In genomic region chr10:72690071-72690755, GRCh38 we compare ENCODE assay signal across 17 cellular contexts. TPM values are rescaled to one million over a fixed set of nuclear protein-coding genes. Genes with fewer than 3 reads are reported as not detected.
A peak's percentile ranks its signal among the peaks of the same experiment; 100 is the strongest.
DNase-seq lines count a peak whose midpoint lies in the region; ATAC-seq, FAIRE-seq and TF ChIP-seq lines count a peak whose summit lies in the region.
"Had no signal": no experiment of that assay in that cellular context is flagged by ENCODE, and none has a peak within 500 bp of the region (broad histone marks: within the 10 kb centered on the region; RNA-seq: fewer than 3 reads in every experiment).

No MANE protein-coding gene starts in this region.

- H3K36me3 ChIP-seq in K562 (ENCODE audit: control insufficient read depth, insufficient read depth, low read length): no peaks in the 10 kb centered on the region
- H3K36me3 ChIP-seq in gastrocnemius medialis: no peaks in the 10 kb centered on the region
- H3K36me3 ChIP-seq: cardiac muscle cell, pancreas, upper lobe of right lung had no signal

- ATAC-seq in K562: no peak
- ATAC-seq in gastrocnemius medialis: no peak
- ATAC-seq: pancreas, upper lobe of right lung had no signal

- FAIRE-seq in K562 (lab: Jason Lieb, UNC) (no peak), D721Med (lab: Jason Lieb, UNC) (no peak)
- FAIRE-seq: pancreas had no signal

- H3K27ac ChIP-seq in K562 (ENCODE audit: extremely low read depth, low read depth, low read length) (no peak overlapping the region), gastrocnemius medialis (peak overlapping the region; percentile 33 to 96 (median 90)), caudate nucleus (ENCODE audit: low read depth, low read length) (no peak overlapping the region)
- H3K27ac ChIP-seq: cardiac muscle cell, hepatocyte, pancreas, upper lobe of right lung had no signal

- TF ChIP-seq POLR2A in K562 (conservative IDR thresholded peaks at IDR 0.05) (no peak), gastrocnemius medialis (IDR thresholded peaks at IDR 0.05) (no peak)

- in situ Hi-C loops in KBM-7 (cut with MboI; ENCODE audit: low pct_unique_long_range_greater_than_20kb, low sequenced_read_pairs) (no loop called here), K562 (cut with MboI) (no loop called here), gastrocnemius medialis (cut with MboI; ENCODE audit: low sequenced_read_pairs in 4 of 4) (loop anchor here in 3 of 4 donors (25.0 kb wide), 1 partner anchor 328 kb away; the partner anchor contains the start of gene DNAJB12 (in 3 of the 3))

- no peak overlapping the region for H3K4me2 ChIP-seq in K562 (ENCODE audit: insufficient read depth, low read length)
- H3K4me2 ChIP-seq: hepatocyte had no signal

- H3K27me3 ChIP-seq in K562 (ENCODE audit: control insufficient read depth in 2 of 2, insufficient read depth in 2 of 2, low read length in 2 of 2): no peaks in the 10 kb centered on the region
- H3K27me3 ChIP-seq in gastrocnemius medialis: no peaks in the 10 kb centered on the region
- H3K27me3 ChIP-seq: cardiac muscle cell, hepatocyte, pancreas, upper lobe of right lung had no signal

- WGBS in K562 (ENCODE audit: insufficient coverage, low coverage, missing lambda C conversion rate): 18% methylated on average over 3 of the region's 3 CpGs

- H2AFZ ChIP-seq in K562 (ENCODE audit: low read depth, low read length): no peak overlapping the region
- H2AFZ ChIP-seq: hepatocyte had no signal

- peaks cover 29% of the 10 kb centered on the region for H3K79me2 ChIP-seq in K562 (ENCODE audit: control insufficient read depth, insufficient read depth, low read length)

- H4K20me1 ChIP-seq in K562 (replicated peaks; ENCODE audit: control insufficient read depth, insufficient read depth, low read length): peaks cover 7% of the 10 kb centered on the region

- DNase-seq in SIG-M5 treated with dmso at 0.1 percent for 504 hours (lab: John Stamatoyannopoulos, UW; ENCODE audit: unreplicated experiment) (peak; percentile 46), SIG-M5 (lab: John Stamatoyannopoulos, UW) (no peak), KBM-7 (peak; percentile 16), K562 (ENCODE audit: extremely low read depth in 1 of 4, low spot score in 3 of 4) (peak in 2 of 4 experiments; percentile 50 to 61), gastrocnemius medialis (no peak), D721Med (ENCODE audit: insufficient read length, low spot score) (no peak), caudate nucleus (lab: John Stamatoyannopoulos, UW) (no peak)
- no peak for DNase-seq in activated naive CD4-positive, alpha-beta T cell treated with Interleukin-2 at 50 U/mL for 16 hours
- DNase-seq: activated naive CD8-positive, alpha-beta T cell treated with anti-CD3 and anti-CD28 coated beads for 36 hours; activated T-cell treated with anti-CD3 and anti-CD28 coated beads for 4 hours; NCI-H2081; pancreas; stimulated activated CD4-positive, alpha-beta T cell treated with anti-CD3 and anti-CD28 coated beads, Interleukin-12 subunit alpha, Interleukin-12 subunit beta, amount 100 ng/mL, for 4 hours; stimulated activated naive CD4-positive, alpha-beta T cell; upper lobe of right lung had no signal

- H3K9me3 ChIP-seq in K562 (replicated peaks; ENCODE audit: control insufficient read depth, insufficient read depth, low read depth, low read length) (no peaks in the 10 kb centered on the region), gastrocnemius medialis (no peaks in the 10 kb centered on the region)
- H3K9me3 ChIP-seq: pancreas, upper lobe of right lung had no signal

- POLR2A ChIA-PET in K562 (lab: Yijun Ruan, JAX): interaction anchor here (0.6 to 2.9 kb wide), 6 partner anchors 11 to 329 kb away, joined by 3 to 16 read pairs (median 4); no protein-coding TSS in a partner anchor

- CTCF ChIA-PET in K562 (lab: Yijun Ruan, JAX; ENCODE audit: low intra/inter-chr PET ratio): no interaction called here

- H3K4me3 ChIP-seq in K562 (no peak overlapping the region), gastrocnemius medialis (no peak overlapping the region)
- H3K4me3 ChIP-seq: cardiac muscle cell, hepatocyte, pancreas, upper lobe of right lung had no signal

- TF ChIP-seq RAD21 in K562 (CRISPR knock-in tag; conservative IDR thresholded peaks at IDR 0.05 in 1 of 2, IDR thresholded peaks at IDR 0.05 in 1 of 2): 0 out of 4 replicates have a peak, but pooled peaks of 1 of the 2 experiments have one; percentile 3

- H3K4me1 ChIP-seq in K562 (replicated peaks in 1 of 2; ENCODE audit: control insufficient read depth in 2 of 2, insufficient read depth in 2 of 2, low read length in 2 of 2): peaks cover 28 to 45% of the 10 kb centered on the region in 2 experiments
- peaks cover 47 to 48% of the 10 kb centered on the region in 2 donors for H3K4me1 ChIP-seq in gastrocnemius medialis

- H3K9ac ChIP-seq in K562 (ENCODE audit: insufficient read depth in 1 of 2, low read depth in 2 of 2, low read length in 2 of 2): no peak overlapping the region

- no peak for TF ChIP-seq EP300 in K562 (IDR thresholded peaks at IDR 0.05; ENCODE audit: low read length)

- H3K9me1 ChIP-seq in K562 (ENCODE audit: control insufficient read depth, insufficient read depth, low read length): no peaks in the 10 kb centered on the region

- BruUV-seq in K562 (replicated peaks; lab: Mats Ljungman, UMichigan): no TSS peak

- intact Hi-C loops in K562 (cut with micrococcal nuclease): loop anchor here (5.0 to 10.0 kb wide), 4 partner anchors 63 to 375 kb away; partner anchors contain the start of gene MICU1
- intact Hi-C loops in gastrocnemius medialis (cut with DNase I; ENCODE audit: low total_unique reads): loop anchor here (5.0 kb wide), 3 partner anchors 333 to 887 kb away; partner anchors contain the start of genes ECD and FAM149B1

- TF ChIP-seq CTCF in K562 (IDR thresholded peaks at IDR 0.05 in 2 of 3, conservative IDR thresholded peaks at IDR 0.05 in 1 of 3; ENCODE audit: insufficient read depth in 2 of 3, low read depth in 1 of 3, low read length in 3 of 3) (no peak), gastrocnemius medialis (IDR thresholded peaks at IDR 0.05 in 4 of 5, conservative IDR thresholded peaks at IDR 0.05 in 1 of 5) (no peak), D721Med (IDR thresholded peaks at IDR 0.05; ENCODE audit: insufficient read depth, missing control alignments) (no peak)

TF ChIP-seq in K562, 482 proteins besides CTCF, POLR2A, EP300 and RAD21 (continues in another document):
- no peak for TF ChIP-seq ZNF175 (CRISPR knock-in tag; IDR thresholded peaks at IDR 0.05; ENCODE audit: low read depth)
- 0 out of 4 replicates have a peak, but pooled peaks of 1 of the 2 experiments have one; percentile 5 for TF ChIP-seq TBL1XR1 (IDR thresholded peaks at IDR 0.05; ENCODE audit: low read length in 2 of 2)
- no peak for TF ChIP-seq MEF2A (IDR thresholded peaks at IDR 0.05; ENCODE audit: control insufficient read depth, low read depth, low read length)

RNA-seq across cellular contexts. Expression of gene MCU, which starts 1.7 kb away (rescaled TPM):
- 30.9 and 44.2 TPM in 2 replicates for total RNA-seq in K562 (2011; cell fraction: chromatin; rRNA removed; ENCODE audit: low replicate concordance)
- total RNA-seq in K562 (2011; cell fraction: nucleolus; rRNA removed): 20.8 and 26.5 TPM in 2 replicates
- total RNA-seq in K562 (2011; cell fraction: nucleoplasm; rRNA removed): 30.3 and 33.3 TPM in 2 replicates
- total RNA-seq in K562 (2014; rRNA removed): 19.1 and 20.9 TPM in 2 replicates
- total RNA-seq in K562 (2014; rRNA removed; fragmentation: Illumina TruSeq; extraction: Trizol): 20.3 and 21.2 TPM in 2 replicates
- 26.1 and 27.7 TPM in 2 replicates for total RNA-seq in K562 (2015; rRNA removed; fragmentation: Illumina TruSeq; extraction: Trizol)
- total RNA-seq in K562 (2021): 21.3 and 23.7 TPM in 2 replicates
- polyA plus RNA-seq in K562 (2011; rRNA removed): 85.6 and 88.8 TPM in 2 replicates
- polyA plus RNA-seq in K562 (2011; cell fraction: cytosol; rRNA removed): 25.8 and 40.7 TPM in 2 replicates
- polyA plus RNA-seq in K562 (2011; cell fraction: nucleus; rRNA removed): 68.2 and 86.9 TPM in 2 replicates
- 19.0 and 22.2 TPM in 2 replicates for polyA plus RNA-seq in K562 (2012)
- polyA plus RNA-seq in K562 (2014; fragmentation: Illumina TruSeq; extraction: Trizol): 23.6 and 34.9 TPM in 2 replicates
- polyA plus RNA-seq in K562 (2014; fragmentation: Nextera tagmentation; extraction: Ambion mirVana): 10 to 100 TPM in 1 of 2 experiments, 1 to 10 TPM in 1; 8.2 to 11.1 TPM
- 25.6 and 26.3 TPM in 2 replicates for polyA plus RNA-seq in K562 (2014; rRNA removed)
- polyA minus RNA-seq in K562 (2011; rRNA and poly(A)+ RNA removed): 82.1 and 86.2 TPM in 2 replicates
- 20.3 and 28.7 TPM in 2 replicates for polyA minus RNA-seq in K562 (2011; cell fraction: cytosol; rRNA and poly(A)+ RNA removed)
- polyA minus RNA-seq in K562 (2011; cell fraction: nucleus; rRNA and poly(A)+ RNA removed): 23.0 and 28.2 TPM in 2 replicates
- total RNA-seq in gastrocnemius medialis: 10 to 100 TPM; 25.1 to 61.3 (median 49.0) TPM

Comparison
In these comparisons a context has a peak if more than half of its experiments do, and no peak if none do; other contexts are left out.
1. DNase-seq: peak in SIG-M5 treated with dmso at 0.1 percent for 504 hours (single experiment) and KBM-7 (single experiment); none in SIG-M5 (single experiment), gastrocnemius medialis (0 of 2), D721Med (single experiment), caudate nucleus (0 of 61) and activated naive CD4-positive, alpha-beta T cell treated with Interleukin-2 at 50 U/mL for 16 hours (single experiment).
2. H3K27ac ChIP-seq: peak in gastrocnemius medialis (4 of 4); none in K562 (single experiment) and caudate nucleus (single experiment).
3. in situ Hi-C loops: an anchor here in gastrocnemius medialis (25.0 kb wide); none called in KBM-7 and K562.